In the genomic region with DNA sequence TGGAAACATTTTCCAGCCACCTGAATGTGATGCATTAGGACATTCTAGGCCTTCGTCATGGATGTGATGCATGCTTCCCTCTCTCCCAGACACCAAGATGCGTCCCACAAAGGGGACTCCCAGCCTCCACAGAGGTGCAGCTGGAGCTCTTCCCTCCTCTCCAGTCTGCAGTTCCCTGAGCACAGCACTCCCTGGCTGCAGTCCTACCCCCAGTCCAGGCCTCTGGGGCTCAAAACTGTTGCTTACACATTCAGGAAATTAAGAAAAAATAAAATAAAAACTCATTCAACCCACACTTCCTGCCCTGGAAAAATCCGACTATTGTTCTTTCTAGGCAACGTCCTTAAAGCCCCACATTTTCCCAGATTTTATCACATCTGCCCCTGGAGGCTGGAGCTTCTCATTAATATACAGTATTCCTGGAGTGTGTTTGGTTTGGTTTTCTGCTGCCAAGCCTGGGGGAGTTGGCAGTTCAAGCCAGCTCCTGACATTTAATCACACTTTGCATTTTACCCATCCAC, we compare ENCODE assay signal across 24 cellular contexts.
A peak's percentile ranks its signal among the peaks of the same experiment; 100 is the strongest.
DNase-seq lines count a peak whose midpoint lies in the region; ATAC-seq, FAIRE-seq and TF ChIP-seq lines count a peak whose summit lies in the region.
"Had no signal": no experiment of that assay in that cellular context is flagged by ENCODE, and none has a peak within 500 bp of the region (broad histone marks: within the 10 kb centered on the region; RNA-seq: fewer than 3 reads in every experiment).

No MANE protein-coding gene starts in this region.

- H3K9me3 Mint-ChIP-seq in astrocyte (ENCODE audit: unreplicated experiment): peaks cover 1% of the 10 kb centered on the region
- no peaks in the 10 kb centered on the region for H3K9me3 Mint-ChIP-seq in activated CD8-positive, alpha-beta T cell treated with anti-CD3 and anti-CD28 coated beads for 36 hours
- peaks cover 0 to 16% (median 2%) of the 10 kb centered on the region in 5 donors for H3K9me3 Mint-ChIP-seq in CD8-positive, alpha-beta memory T cell
- H3K9me3 Mint-ChIP-seq: CD8-positive, alpha-beta T cell had no signal

- POLR2A ChIA-PET in HEK293 (lab: Yijun Ruan, JAX): no interaction called here
- POLR2A ChIA-PET in activated CD8-positive, alpha-beta T cell treated with anti-CD3 and anti-CD28 coated beads for 36 hours (lab: Charles Lee): no interaction called here
- POLR2A ChIA-PET in CD8-positive, alpha-beta memory T cell (lab: Charles Lee): no interaction called here

- TF ChIP-seq CTCF in HEK293 (tag by site-specific recombination; IDR thresholded peaks at IDR 0.05): no peak
- TF ChIP-seq CTCF in astrocyte (IDR thresholded peaks at IDR 0.05; ENCODE audit: insufficient read depth, low read depth, low read length): no peak
- no peak for TF ChIP-seq CTCF in activated CD8-positive, alpha-beta T cell treated with anti-CD3 and anti-CD28 coated beads for 36 hours (IDR thresholded peaks at IDR 0.05)

- H3K36me3 ChIP-seq in BLaER1 (no peaks in the 10 kb centered on the region), HEK293 (ENCODE audit: control insufficient read depth in 2 of 2, insufficient read depth in 1 of 2, low read length in 2 of 2) (no peaks in the 10 kb centered on the region), astrocyte (ENCODE audit: insufficient read depth, low read length) (no peaks in the 10 kb centered on the region)
- no peaks in the 10 kb centered on the region for H3K36me3 ChIP-seq in CD8-positive, alpha-beta memory T cell (ENCODE audit: insufficient read depth, low read length)
- H3K36me3 ChIP-seq: adrenal gland, sigmoid colon had no signal

- ATAC-seq in activated CD8-positive, alpha-beta T cell treated with anti-CD3 and anti-CD28 coated beads for 36 hours: no peak
- ATAC-seq: activated CD4-positive, CD25-positive, alpha-beta regulatory T cell treated with anti-CD3 and anti-CD28 coated beads, Interleukin-2, amount 50 U/mL, for 24 hours; CD8-positive, alpha-beta T cell had no signal

- CTCF ChIA-PET in HEK293 (lab: Yijun Ruan, JAX): interaction anchor here (0.6 to 1.6 kb wide), 8 partner anchors 8 to 464 kb away, joined by 3 to 6 read pairs (median 4); no protein-coding TSS in a partner anchor
- CTCF ChIA-PET in activated CD8-positive, alpha-beta T cell treated with anti-CD3 and anti-CD28 coated beads for 36 hours (lab: Charles Lee): interaction anchor here (0.8 to 1.5 kb wide), 2 partner anchors 51 to 232 kb away, joined by 3 read pairs; no protein-coding TSS in a partner anchor
- CTCF ChIA-PET in CD8-positive, alpha-beta memory T cell (lab: Charles Lee): interaction anchor here (0.9 kb wide), 1 partner anchor 25 kb away, joined by 3 read pairs; no protein-coding TSS in a partner anchor

- no peaks in the 10 kb centered on the region for H3K36me3 Mint-ChIP-seq in astrocyte (ENCODE audit: low read depth, unreplicated experiment)
- no peaks in the 10 kb centered on the region for H3K36me3 Mint-ChIP-seq in activated CD8-positive, alpha-beta T cell treated with anti-CD3 and anti-CD28 coated beads for 36 hours (ENCODE audit: low read depth)
- H3K36me3 Mint-ChIP-seq in CD8-positive, alpha-beta memory T cell: peaks cover 0 to 10% (median 0%) of the 10 kb centered on the region in 3 donors
- H3K36me3 Mint-ChIP-seq: CD8-positive, alpha-beta T cell had no signal

- peak overlapping the region; percentile 68 for H3K27ac ChIP-seq in BLaER1
- H3K27ac ChIP-seq in HEK293 (ENCODE audit: extremely low read depth, low read depth, low read length): peak overlapping the region; percentile 11
- no peak overlapping the region for H3K27ac ChIP-seq in astrocyte (ENCODE audit: low read depth, low read length)
- no peak overlapping the region for H3K27ac ChIP-seq in CD8-positive, alpha-beta memory T cell (ENCODE audit: low read depth, low read length)
- H3K27ac ChIP-seq: adrenal gland, sigmoid colon had no signal

- H3K4me1 ChIP-seq in BLaER1: peaks cover 65% of the 10 kb centered on the region
- H3K4me1 ChIP-seq in HEK293 (ENCODE audit: control insufficient read depth, insufficient read depth, low read length): peaks cover 37% of the 10 kb centered on the region
- H3K4me1 ChIP-seq in astrocyte (ENCODE audit: insufficient read depth, low read length): peaks cover 39% of the 10 kb centered on the region
- no peaks in the 10 kb centered on the region for H3K4me1 ChIP-seq in CD8-positive, alpha-beta memory T cell (ENCODE audit: insufficient read depth, low read length)
- H3K4me1 ChIP-seq: sigmoid colon had no signal

- H3K4me2 ChIP-seq in BLaER1 (peak overlapping the region; percentile 73), astrocyte (ENCODE audit: low read length) (no peak overlapping the region)

- H3K4me3 ChIP-seq in BLaER1: no peak overlapping the region
- H3K4me3 ChIP-seq in HEK293 (ENCODE audit: low read depth, low read length): no peak overlapping the region
- H3K4me3 ChIP-seq in astrocyte (ENCODE audit: insufficient read depth, low read depth, low read length): no peak overlapping the region
- no peak overlapping the region for H3K4me3 ChIP-seq in CD8-positive, alpha-beta memory T cell (ENCODE audit: low read length)
- H3K4me3 ChIP-seq: adrenal gland, lung, sigmoid colon had no signal

- DNase-seq in astrocyte (ENCODE audit: low read depth): peak; percentile 13
- DNase-seq in left kidney (ENCODE audit: low read depth, low spot score): peak; percentile 40
- no peak for DNase-seq in activated CD8-positive, alpha-beta T cell treated with anti-CD3 and anti-CD28 coated beads for 36 hours
- DNase-seq in CD8-positive, alpha-beta memory T cell: no peak
- no peak for DNase-seq in SIG-M5 (lab: John Stamatoyannopoulos, UW)
- DNase-seq: activated T-cell treated with anti-CD3 and anti-CD28 coated beads, Interleukin-2, amount 50 U/mL, for 1 hour; adrenal gland; CD8-positive, alpha-beta T cell; cortex of kidney; DMS153; GDM1; Karpas-422; kidney; NCI-H2029; NCI-H2227 treated with DMSO at 0.1 percent for 48 hours; sigmoid colon had no signal

- no peaks in the 10 kb centered on the region for H3K27me3 ChIP-seq in BLaER1
- H3K27me3 ChIP-seq in astrocyte (ENCODE audit: insufficient read depth, low read length): no peaks in the 10 kb centered on the region
- no peaks in the 10 kb centered on the region for H3K27me3 ChIP-seq in CD8-positive, alpha-beta memory T cell (ENCODE audit: insufficient read depth, low read length, poor library complexity, severe bottlenecking)
- H3K27me3 ChIP-seq: adrenal gland, sigmoid colon had no signal

- H2AFZ ChIP-seq in astrocyte (ENCODE audit: low read depth, low read length): no peak overlapping the region

- H3K79me2 ChIP-seq in astrocyte (ENCODE audit: insufficient read depth, low read length): no peaks in the 10 kb centered on the region

- intact Hi-C loops in activated CD8-positive, alpha-beta T cell treated with anti-CD3 and anti-CD28 coated beads for 36 hours (cut with micrococcal nuclease): no loop called here

- H4K20me1 ChIP-seq in BLaER1: no peaks in the 10 kb centered on the region
- no peaks in the 10 kb centered on the region for H4K20me1 ChIP-seq in astrocyte (ENCODE audit: insufficient read depth, low read length)

- H3K27ac Mint-ChIP-seq in astrocyte (ENCODE audit: unreplicated experiment): no peak overlapping the region
- H3K27ac Mint-ChIP-seq in activated CD8-positive, alpha-beta T cell treated with anti-CD3 and anti-CD28 coated beads for 36 hours: no peak overlapping the region
- peak overlapping the region in 1 of 8 donors; percentile 36 for H3K27ac Mint-ChIP-seq in CD8-positive, alpha-beta memory T cell
- H3K27ac Mint-ChIP-seq: CD8-positive, alpha-beta T cell; stimulated activated naive CD8-positive, alpha-beta T cell treated with anti-CD3 and anti-CD28 coated beads, Interleukin-15, Interleukin-2, amounts not matched to agents 100 ng/mL and 50 ng/mL, for 24 hours had no signal

- peaks cover 30% of the 10 kb centered on the region for H3K4me1 Mint-ChIP-seq in astrocyte (ENCODE audit: low read depth, unreplicated experiment)
- H3K4me1 Mint-ChIP-seq in activated CD8-positive, alpha-beta T cell treated with anti-CD3 and anti-CD28 coated beads for 36 hours (ENCODE audit: low read depth): peaks cover 9% of the 10 kb centered on the region
- peaks cover 14 to 16% (median 14%) of the 10 kb centered on the region in 3 donors for H3K4me1 Mint-ChIP-seq in CD8-positive, alpha-beta memory T cell

- no peak for FAIRE-seq in astrocyte (lab: Jason Lieb, UNC)
- FAIRE-seq: bronchial epithelial cell, endometrium, GM18507, kidney had no signal

- H3K27me3 Mint-ChIP-seq in astrocyte (ENCODE audit: low read depth, unreplicated experiment): no peaks in the 10 kb centered on the region
- H3K27me3 Mint-ChIP-seq in activated CD8-positive, alpha-beta T cell treated with anti-CD3 and anti-CD28 coated beads for 36 hours: no peaks in the 10 kb centered on the region
- peaks cover 11 to 23% of the 10 kb centered on the region in 2 donors for H3K27me3 Mint-ChIP-seq in CD8-positive, alpha-beta memory T cell
- H3K27me3 Mint-ChIP-seq: stimulated activated naive CD8-positive, alpha-beta T cell treated with anti-CD3 and anti-CD28 coated beads, Interleukin-15, Interleukin-2, amounts not matched to agents 100 ng/mL and 50 ng/mL, for 24 hours had no signal

- H3K9me3 ChIP-seq in BLaER1 (peaks cover 13% of the 10 kb centered on the region; the same call in 1 of the 2 replicates), HEK293 (ENCODE audit: control insufficient read depth, insufficient read depth, low read depth, low read length) (no peaks in the 10 kb centered on the region), astrocyte (ENCODE audit: insufficient read depth, low read depth, low read length) (no peaks in the 10 kb centered on the region)
- no peaks in the 10 kb centered on the region for H3K9me3 ChIP-seq in CD8-positive, alpha-beta memory T cell (ENCODE audit: low read length)
- H3K9me3 ChIP-seq: adrenal gland, sigmoid colon had no signal

- no peak overlapping the region for H3K4me3 Mint-ChIP-seq in astrocyte (ENCODE audit: unreplicated experiment)
- no peak overlapping the region for H3K4me3 Mint-ChIP-seq in activated CD8-positive, alpha-beta T cell treated with anti-CD3 and anti-CD28 coated beads for 36 hours
- no peak overlapping the region for H3K4me3 Mint-ChIP-seq in CD8-positive, alpha-beta memory T cell
- H3K4me3 Mint-ChIP-seq: CD8-positive, alpha-beta T cell; stimulated activated naive CD8-positive, alpha-beta T cell treated with anti-CD3 and anti-CD28 coated beads, Interleukin-15, Interleukin-2, amounts not matched to agents 100 ng/mL and 50 ng/mL, for 24 hours had no signal

- peak overlapping the region; percentile 29; the same call in 1 of the 2 replicates for H3K9ac ChIP-seq in BLaER1
- H3K9ac ChIP-seq in astrocyte (ENCODE audit: low read length): no peak overlapping the region

Comparison
In these comparisons a context has a peak if more than half of its experiments do, and no peak if none do; other contexts are left out.
1. H3K27ac ChIP-seq: peak in BLaER1 (single experiment) and HEK293 (single experiment); none in astrocyte (single experiment) and CD8-positive, alpha-beta memory T cell (single experiment).
2. DNase-seq: peak in astrocyte (single experiment) and left kidney (single experiment); none in activated CD8-positive, alpha-beta T cell treated with anti-CD3 and anti-CD28 coated beads for 36 hours (single experiment), CD8-positive, alpha-beta memory T cell (0 of 5) and SIG-M5 (single experiment).